1 cellular context compared by ENCODE assay signal in genomic region chr22:38238519-38239051, GRCh38.
TF ChIP-seq lines count a peak whose summit lies in the region.

No MANE protein-coding gene starts in this region.

TF ChIP-seq in endothelial cell of umbilical vein, 7 proteins besides CTCF, POLR2A, EP300 and RAD21:
- no peak for TF ChIP-seq MAX (IDR thresholded peaks at IDR 0.05; ENCODE audit: insufficient read depth, insufficient read length)
- TF ChIP-seq POLR2AphosphoS5 (IDR thresholded peaks at IDR 0.05; ENCODE audit: insufficient read depth, low read depth, low read length), result no peak
- TF ChIP-seq FOS (IDR thresholded peaks at IDR 0.05; ENCODE audit: borderline replicate concordance, insufficient read depth, low read length), result no peak
- no peak for TF ChIP-seq MYC (IDR thresholded peaks at IDR 0.05; ENCODE audit: low read depth, low read length)
